15 cellular contexts compared by ENCODE assay signal in the genomic region with DNA sequence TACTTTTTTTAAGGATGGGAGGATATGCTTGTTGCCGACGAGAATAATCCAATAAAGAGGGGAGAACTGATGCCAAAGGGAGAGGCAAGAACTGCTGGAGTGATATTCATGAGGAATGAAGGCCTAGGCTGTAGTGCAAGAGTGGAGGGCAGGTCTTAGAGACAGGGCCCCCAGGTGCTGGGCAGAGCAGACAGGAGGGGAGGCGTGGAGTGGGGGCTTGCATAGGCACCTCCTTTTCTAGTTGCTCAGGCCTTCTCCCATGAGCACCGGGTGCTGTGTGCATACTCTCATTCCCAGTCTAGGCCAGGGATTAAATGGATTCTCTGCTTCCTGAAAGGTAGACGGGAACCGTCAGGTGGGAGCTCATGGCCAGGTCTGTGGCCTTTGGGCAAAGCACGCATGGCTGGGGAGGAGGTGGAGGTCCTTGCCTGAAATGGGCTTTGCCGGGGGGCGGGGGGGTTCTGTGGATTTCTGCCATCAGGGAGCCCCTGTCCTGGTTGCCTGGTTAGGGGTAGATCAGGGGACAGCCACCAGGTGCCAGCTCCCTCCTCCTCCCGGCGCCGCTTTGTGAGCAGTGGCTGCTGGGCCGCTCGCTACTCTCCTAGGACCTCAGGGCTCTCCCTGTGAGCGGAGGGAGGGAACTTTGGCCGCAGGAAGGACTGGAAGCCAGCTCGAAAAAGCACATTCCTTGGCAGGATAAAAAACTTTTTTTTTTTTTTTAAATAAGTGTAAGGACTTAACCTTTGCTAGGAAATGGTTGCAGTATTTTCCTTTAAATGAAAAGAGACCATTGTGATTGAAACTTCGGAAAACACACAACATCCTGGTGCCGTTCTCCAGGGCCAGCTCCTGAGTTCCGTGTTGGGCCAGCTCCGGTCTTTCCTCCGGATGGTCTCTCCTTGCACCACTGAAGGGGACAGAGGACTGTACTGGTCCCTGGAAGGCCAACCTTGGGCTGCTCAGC.
DNase-seq lines count a peak whose midpoint lies in the region; ATAC-seq and TF ChIP-seq lines count a peak whose summit lies in the region.
"Had no signal": no experiment of that assay in that cellular context is flagged by ENCODE, and none has a peak within 500 bp of the region (broad histone marks: within the 10 kb centered on the region; RNA-seq: fewer than 3 reads in every experiment).

No MANE protein-coding gene starts in this region.

- H3K4me1 Mint-ChIP-seq in activated T-helper 17 cell treated with anti-CD3 and anti-CD28 coated beads, Interleukin-2, amount 50 U/mL, for 72 hours, result peaks cover 6% of the 10 kb centered on the region

- no peak overlapping the region for H3K4me3 Mint-ChIP-seq in activated T-helper 17 cell treated with anti-CD3 and anti-CD28 coated beads, Interleukin-2, amount 50 U/mL, for 72 hours
- H3K4me3 Mint-ChIP-seq: activated naive CD8-positive, alpha-beta T cell; effector memory CD8-positive, alpha-beta T cell; T-helper 2 cell treated with Interferon-gamma antibody and Interleukin-4, amounts not matched to agents 5 μg/mL and 100 μg/mL, for 36 hours had no signal

- no peak overlapping the region for H3K14ac ChIP-seq in mesenchymal stem cell (ENCODE audit: low read length in 2 of 2)

- H2AFZ ChIP-seq in fibroblast of lung (ENCODE audit: low read length) (peak overlapping the region; percentile 22), mesenchymal stem cell (ENCODE audit: low read depth, low read length) (no peak overlapping the region)

- no peak overlapping the region for H4K91ac ChIP-seq in mesenchymal stem cell (ENCODE audit: low read length)

- peak overlapping the region; percentile 20 to 23 for H2BK12ac ChIP-seq in mesenchymal stem cell (ENCODE audit: low read length in 2 of 2)

- TF ChIP-seq EP300 in stomach (IDR thresholded peaks at IDR 0.05), result no peak

- no peak for TF ChIP-seq POLR2A in stomach (IDR thresholded peaks at IDR 0.05)

- no peak overlapping the region for H2AK5ac ChIP-seq in mesenchymal stem cell (ENCODE audit: low read length, severe bottlenecking)

- H3K9ac ChIP-seq in adipocyte (ENCODE audit: low read length) (peak overlapping the region; percentile 82), fibroblast of lung (ENCODE audit: insufficient read depth, low read length) (no peak overlapping the region), mesenchymal stem cell (ENCODE audit: low read length) (peak overlapping the region; percentile 45)

- no peak overlapping the region for H3K27ac Mint-ChIP-seq in activated T-helper 17 cell treated with anti-CD3 and anti-CD28 coated beads, Interleukin-2, amount 50 U/mL, for 72 hours
- H3K27ac Mint-ChIP-seq: activated naive CD8-positive, alpha-beta T cell; T-helper 2 cell treated with Interferon-gamma antibody and Interleukin-4, amounts not matched to agents 5 μg/mL and 100 μg/mL, for 36 hours had no signal

- no peaks in the 10 kb centered on the region for H4K20me1 ChIP-seq in fibroblast of lung (ENCODE audit: control insufficient read depth, extremely low read depth, insufficient read depth, low read length)

- no peak overlapping the region for H2BK5ac ChIP-seq in mesenchymal stem cell (ENCODE audit: low read depth, low read length, poor library complexity, severe bottlenecking)

- H3K18ac ChIP-seq in mesenchymal stem cell (ENCODE audit: low read depth in 1 of 2, low read length in 2 of 2), result no peak overlapping the region

- no peak overlapping the region for H3K23ac ChIP-seq in mesenchymal stem cell (ENCODE audit: low read length in 2 of 2)

- WGBS in mesenchymal stem cell, result 92% methylated on average over 21 of the region's 22 CpGs
- WGBS in stomach, 5 donors, result 35 to 52% (median 40%) methylated on average over 20 to 22 of the region's 22 CpGs

- H3K36me3 Mint-ChIP-seq in activated T-helper 17 cell treated with anti-CD3 and anti-CD28 coated beads, Interleukin-2, amount 50 U/mL, for 72 hours (ENCODE audit: low read depth), result no peaks in the 10 kb centered on the region
- H3K36me3 Mint-ChIP-seq: activated naive CD8-positive, alpha-beta T cell had no signal

- no peaks in the 10 kb centered on the region for H3K79me1 ChIP-seq in mesenchymal stem cell (replicated peaks; ENCODE audit: low read length, poor library complexity, severe bottlenecking)

- no peaks in the 10 kb centered on the region for H3K9me3 Mint-ChIP-seq in activated T-helper 17 cell treated with anti-CD3 and anti-CD28 coated beads, Interleukin-2, amount 50 U/mL, for 72 hours
- H3K9me3 Mint-ChIP-seq: effector memory CD8-positive, alpha-beta T cell; T-helper 2 cell treated with Interferon-gamma antibody and Interleukin-4, amounts not matched to agents 5 μg/mL and 100 μg/mL, for 36 hours had no signal

- DNase-seq in adipocyte (ENCODE audit: low read depth), result no peak
- no peak for DNase-seq in fibroblast of lung (ENCODE audit: low read depth in 2 of 2)
- DNase-seq in mesenchymal stem cell, result no peak
- DNase-seq in stomach, result peak; percentile 52
- no peak for DNase-seq in T1000 (lab: John Stamatoyannopoulos, UW)
- no peak for DNase-seq in occipital lobe (lab: John Stamatoyannopoulos, UW)
- DNase-seq: DMS79; effector memory CD8-positive, alpha-beta T cell; Karpas-422; pancreas; PC-3 had no signal

- intact Hi-C loops in stomach (cut with DNase I; ENCODE audit: low total_unique reads), result no loop called here

- no peak overlapping the region for H2BK120ac ChIP-seq in mesenchymal stem cell (ENCODE audit: low read depth, low read length)

- H3K4me2 ChIP-seq in fibroblast of lung (ENCODE audit: extremely low read depth, insufficient read depth, low read length) (no peak overlapping the region), mesenchymal stem cell (ENCODE audit: low read length, poor library complexity, severe bottlenecking) (no peak overlapping the region)

- no peak overlapping the region for H3K4ac ChIP-seq in mesenchymal stem cell (ENCODE audit: low read depth in 1 of 2, low read length in 2 of 2)

- H3K4me1 ChIP-seq in adipocyte (ENCODE audit: control insufficient read depth, insufficient read depth, low read length) (peaks cover 48% of the 10 kb centered on the region), fibroblast of lung (ENCODE audit: control insufficient read depth, extremely low read depth, insufficient read depth, low read length) (no peaks in the 10 kb centered on the region), mesenchymal stem cell (ENCODE audit: control insufficient read depth, insufficient read depth, low read depth, low read length) (peaks cover 4% of the 10 kb centered on the region), stomach (peaks cover 31 to 47% (median 40%) of the 10 kb centered on the region in 4 donors)

- no peaks in the 10 kb centered on the region for H3K27me3 Mint-ChIP-seq in activated T-helper 17 cell treated with anti-CD3 and anti-CD28 coated beads, Interleukin-2, amount 50 U/mL, for 72 hours
- H3K27me3 Mint-ChIP-seq: activated naive CD8-positive, alpha-beta T cell; effector memory CD8-positive, alpha-beta T cell had no signal

- H3K27ac ChIP-seq in fibroblast of lung (ENCODE audit: insufficient read depth, low read length) (no peak overlapping the region), mesenchymal stem cell (ENCODE audit: low read length, poor library complexity, severe bottlenecking) (no peak overlapping the region), stomach (peak overlapping the region; percentile 51 to 85 (median 78))

- no peaks in the 10 kb centered on the region for H3K9me3 ChIP-seq in adipocyte (ENCODE audit: control insufficient read depth, low read length)
- no peaks in the 10 kb centered on the region for H3K9me3 ChIP-seq in fibroblast of lung (ENCODE audit: control insufficient read depth, insufficient read depth, low read depth, low read length)
- no peaks in the 10 kb centered on the region for H3K9me3 ChIP-seq in mesenchymal stem cell (ENCODE audit: control insufficient read depth, low read length)
- no peaks in the 10 kb centered on the region for H3K9me3 ChIP-seq in stomach
- H3K9me3 ChIP-seq: pancreas had no signal

- H3K4me3 ChIP-seq in adipocyte (ENCODE audit: low read length) (peak overlapping the region; percentile 25), fibroblast of lung (replicated peaks in 1 of 4; ENCODE audit: control extremely low read depth in 1 of 4, insufficient read depth in 1 of 4, low read depth in 3 of 4, low read length in 4 of 4) (no peak overlapping the region), mesenchymal stem cell (ENCODE audit: insufficient read depth in 1 of 2, low read depth in 1 of 2, low read length in 2 of 2) (no peak overlapping the region), stomach (no peak overlapping the region)
- H3K4me3 ChIP-seq: pancreas had no signal

- no peak overlapping the region for H2BK15ac ChIP-seq in mesenchymal stem cell (ENCODE audit: low read depth, poor library complexity, severe bottlenecking)

- no peaks in the 10 kb centered on the region for H3K36me3 ChIP-seq in adipocyte (ENCODE audit: control insufficient read depth, insufficient read depth, low read length, severe bottlenecking)
- no peaks in the 10 kb centered on the region for H3K36me3 ChIP-seq in fibroblast of lung (ENCODE audit: control insufficient read depth, insufficient read depth, low read length)
- no peaks in the 10 kb centered on the region for H3K36me3 ChIP-seq in mesenchymal stem cell (ENCODE audit: control insufficient read depth in 1 of 2, insufficient read depth in 2 of 2, low read depth in 1 of 2, low read length in 2 of 2)
- no peaks in the 10 kb centered on the region for H3K36me3 ChIP-seq in stomach
- H3K36me3 ChIP-seq: pancreas had no signal

- H4K8ac ChIP-seq in mesenchymal stem cell (ENCODE audit: low read length), result no peak overlapping the region

- H3K27me3 ChIP-seq in adipocyte (replicated peaks; ENCODE audit: control insufficient read depth, insufficient read depth, low read length) (no peaks in the 10 kb centered on the region), fibroblast of lung (ENCODE audit: control insufficient read depth, insufficient read depth, low read length) (no peaks in the 10 kb centered on the region), mesenchymal stem cell (ENCODE audit: control insufficient read depth in 1 of 2, insufficient read depth in 1 of 2, low read length in 2 of 2) (no peaks in the 10 kb centered on the region), stomach (no peaks in the 10 kb centered on the region)
- H3K27me3 ChIP-seq: pancreas had no signal

- no peaks in the 10 kb centered on the region for H3K79me2 ChIP-seq in fibroblast of lung (ENCODE audit: control insufficient read depth, insufficient read depth, low read length)

- ATAC-seq in activated T-helper 17 cell treated with anti-CD3 and anti-CD28 coated beads, Interleukin-2, amount 50 U/mL, for 72 hours (replicated peaks), result no peak
- ATAC-seq in GM19023 (IDR thresholded peaks at IDR 0.05; ENCODE audit: unreplicated experiment), result no peak
- ATAC-seq: effector memory CD8-positive, alpha-beta T cell; PC-3 had no signal

- no peak for TF ChIP-seq CTCF in fibroblast of lung (conservative IDR thresholded peaks at IDR 0.05 in 1 of 2, IDR thresholded peaks at IDR 0.05 in 1 of 2; ENCODE audit: low read depth in 1 of 2, low read length in 2 of 2)
- no peak for TF ChIP-seq CTCF in stomach (IDR thresholded peaks at IDR 0.05)

Comparison
In these comparisons a context has a peak if more than half of its experiments do, and no peak if none do; other contexts are left out.
1. H3K27ac ChIP-seq: peak in stomach (5 of 5); none in fibroblast of lung (single experiment) and mesenchymal stem cell (single experiment).